Comparison of ENCODE assay signal across 1 cellular context in genomic region chrX:1451676-1452496, GRCh38.
TF ChIP-seq lines count a peak whose summit lies in the region.

No MANE protein-coding gene starts in this region.

TF ChIP-seq in HCT116, 20 proteins besides CTCF, POLR2A, EP300 and RAD21 (continued from another document):
- no peak for TF ChIP-seq EGR1 (IDR thresholded peaks at IDR 0.05; ENCODE audit: low read depth)
- no peak for TF ChIP-seq YY1 (IDR thresholded peaks at IDR 0.05; ENCODE audit: extremely low read depth, insufficient replicate concordance, low read depth, low read length)
- TF ChIP-seq ZFX (IDR thresholded peaks at IDR 0.05), result no peak
- TF ChIP-seq CBX3 (IDR thresholded peaks at IDR 0.05; ENCODE audit: low read depth), result no peak
- no peak for TF ChIP-seq EZH2 (IDR thresholded peaks at IDR 0.05)
- no peak for TF ChIP-seq POLR2AphosphoS5 (IDR thresholded peaks at IDR 0.05; ENCODE audit: low read depth, low read length)
- TF ChIP-seq FOSL1 (IDR thresholded peaks at IDR 0.05; ENCODE audit: low read depth), result no peak
